In genomic region chr9:127788337-127789011, GRCh38 we compare ENCODE assay signal across 12 cellular contexts. TPM values are rescaled to one million over a fixed set of nuclear protein-coding genes. Genes with fewer than 3 reads are reported as not detected.
DNase-seq lines count a peak whose midpoint lies in the region; ATAC-seq, FAIRE-seq and TF ChIP-seq lines count a peak whose summit lies in the region.
"Had no signal": no experiment of that assay in that cellular context is flagged by ENCODE, and none has a peak within 500 bp of the region (broad histone marks: within the 10 kb centered on the region; RNA-seq: fewer than 3 reads in every experiment).

No MANE protein-coding gene starts in this region.

- H3K27ac Mint-ChIP-seq in effector memory CD8-positive, alpha-beta T cell: peak overlapping the region in 1 of 2 donors; percentile 93

- no peaks in the 10 kb centered on the region for H3K27me3 Mint-ChIP-seq in effector memory CD8-positive, alpha-beta T cell

- ATAC-seq in body of pancreas: peak; percentile 40
- ATAC-seq in GM18517 (IDR thresholded peaks at IDR 0.05; ENCODE audit: unreplicated experiment): no peak
- no peak for ATAC-seq in effector memory CD8-positive, alpha-beta T cell (replicated peaks)

- peaks cover 84% of the 10 kb centered on the region for H3K36me3 Mint-ChIP-seq in effector memory CD8-positive, alpha-beta T cell (ENCODE audit: insufficient read depth)

- TF ChIP-seq CTCF in body of pancreas (IDR thresholded peaks at IDR 0.05) (no peak), kidney (IDR thresholded peaks at IDR 0.05; ENCODE audit: borderline replicate concordance, extremely low read depth, insufficient read depth) (no peak)

- no peaks in the 10 kb centered on the region for H3K9me3 ChIP-seq in body of pancreas
- H3K9me3 ChIP-seq in kidney (ENCODE audit: control insufficient read depth in 1 of 2, low read length in 2 of 2): no peaks in the 10 kb centered on the region
- H3K9me3 ChIP-seq: BE2C had no signal

- peaks cover 31 to 33% of the 10 kb centered on the region in 2 donors for H3K4me1 Mint-ChIP-seq in effector memory CD8-positive, alpha-beta T cell (ENCODE audit: low read depth in 2 of 2)

- no peak for FAIRE-seq in kidney (lab: Jason Lieb, UNC)

- 43 to 57% methylated on average over 16 to 25 of the region's 26 CpGs for WGBS in body of pancreas, 2 donors

- intact Hi-C loops in body of pancreas (cut with DNase I) (no loop called here), kidney (cut with DNase I) (no loop called here)

- peak; percentile 44 for DNase-seq in H7
- peak; percentile 78 to 86 for DNase-seq in activated CD4-positive, alpha-beta T cell treated with anti-CD3 and anti-CD28 coated beads, Interleukin-2, amount 50 U/mL, for 48 hours
- DNase-seq in body of pancreas: peak; percentile 83 to 94 (median 88)
- peak; percentile 76 to 81 for DNase-seq in stimulated activated CD4-positive, alpha-beta T cell treated with anti-CD3 and anti-CD28 coated beads, Interleukin-2, amount 100 ng/mL, for 24 hours
- no peak for DNase-seq in kidney
- no peak for DNase-seq in effector memory CD8-positive, alpha-beta T cell
- DNase-seq in cerebellar cortex (ENCODE audit: low spot score): no peak
- DNase-seq: activated gamma-delta T cell, BE2C, PC-9, retina had no signal

- H3K36me3 ChIP-seq in H7 (replicated peaks; ENCODE audit: control insufficient read depth, insufficient read depth, low read length): peaks cover 45% of the 10 kb centered on the region
- peaks cover 15 to 22% of the 10 kb centered on the region in 2 donors for H3K36me3 ChIP-seq in body of pancreas (replicated peaks in 1 of 2; ENCODE audit: insufficient read depth in 1 of 2, low read depth in 2 of 2)
- H3K36me3 ChIP-seq in kidney (ENCODE audit: control insufficient read depth in 1 of 2, insufficient read depth in 2 of 2, low read length in 2 of 2): peaks cover 31 to 40% of the 10 kb centered on the region in 2 donors

- H3K9me3 Mint-ChIP-seq in effector memory CD8-positive, alpha-beta T cell: no peaks in the 10 kb centered on the region

- H3K4me3 ChIP-seq in H7 (ENCODE audit: insufficient read depth, low read depth, low read length): no peak overlapping the region
- H3K4me3 ChIP-seq in body of pancreas: no peak overlapping the region
- no peak overlapping the region for H3K4me3 ChIP-seq in kidney (ENCODE audit: low read length in 2 of 2)
- H3K4me3 ChIP-seq: PC-9 had no signal

- no peak overlapping the region for H3K9ac ChIP-seq in kidney (ENCODE audit: low read length in 2 of 2)

- peak in 2 of 3 donors; percentile 17 to 36 for TF ChIP-seq POLR2A in body of pancreas (IDR thresholded peaks at IDR 0.05)

- H3K27ac ChIP-seq in body of pancreas (peak overlapping the region; percentile 73 to 97 (median 95)), kidney (ENCODE audit: low read depth in 2 of 2, low read length in 2 of 2) (no peak overlapping the region)
- H3K27ac ChIP-seq: PC-9 had no signal

- peaks cover 69% of the 10 kb centered on the region for H3K4me1 ChIP-seq in body of pancreas
- H3K4me1 ChIP-seq in kidney (ENCODE audit: control insufficient read depth in 1 of 2, insufficient read depth in 1 of 2, low read depth in 1 of 2, low read length in 2 of 2): peaks cover 4 to 10% of the 10 kb centered on the region in 2 donors

- H3K27me3 ChIP-seq in H7 (ENCODE audit: control insufficient read depth, insufficient read depth, low read length) (no peaks in the 10 kb centered on the region), body of pancreas (no peaks in the 10 kb centered on the region)
- H3K27me3 ChIP-seq: BE2C had no signal

- no peak overlapping the region for H3K4me3 Mint-ChIP-seq in effector memory CD8-positive, alpha-beta T cell

RNA-seq across cellular contexts. Expression of gene CDK9, which starts 2.6 kb away (rescaled TPM):
- 51.5 and 56.6 TPM in 2 replicates for total RNA-seq in H7 (2014; rRNA removed; shearing (Covaris generic))
- total RNA-seq in body of pancreas (10 to 100 TPM; 51.4 to 58.7 TPM), kidney (93.5 TPM)
- polyA plus RNA-seq in kidney (ENCODE audit: insufficient read depth, low read depth, low replicate concordance): 45.2 TPM

RNA-seq across cellular contexts. Expression of gene SH2D3C, which starts 10.0 kb away (rescaled TPM):
- total RNA-seq in H7 (2014; rRNA removed; shearing (Covaris generic)): 0.26 and 0.42 TPM in 2 replicates
- total RNA-seq in body of pancreas: 1 to 10 TPM; 3.3 to 4.2 TPM
- 27.7 TPM for total RNA-seq in kidney
- 13.7 TPM for polyA plus RNA-seq in kidney (ENCODE audit: insufficient read depth, low read depth, low replicate concordance)

RNA-seq across cellular contexts. Expression of gene FPGS, which starts 14.2 kb away (rescaled TPM):
- total RNA-seq in H7 (2014; rRNA removed; shearing (Covaris generic)): 84.9 and 92.2 TPM in 2 replicates
- total RNA-seq in body of pancreas (10 to 100 TPM; 58.4 to 80.4 TPM), kidney (77.2 TPM)
- 44.0 TPM for polyA plus RNA-seq in kidney (ENCODE audit: insufficient read depth, low read depth, low replicate concordance)

RNA-seq across cellular contexts. Expression of gene TOR2A, which starts 53.4 kb away (rescaled TPM):
- total RNA-seq in H7 (2014; rRNA removed; shearing (Covaris generic)): 13.7 and 19.3 TPM in 2 replicates
- total RNA-seq in body of pancreas: 10 to 100 TPM in 1 of 2 donors, 1 to 10 TPM in 1; 8.3 to 14.2 TPM
- 12.7 TPM for total RNA-seq in kidney
- polyA plus RNA-seq in kidney (ENCODE audit: insufficient read depth, low read depth, low replicate concordance): 14.5 TPM

Comparison
In these comparisons a context has a peak if more than half of its experiments do, and no peak if none do; other contexts are left out.
1. DNase-seq: peak in H7 (single experiment), activated CD4-positive, alpha-beta T cell treated with anti-CD3 and anti-CD28 coated beads, Interleukin-2, amount 50 U/mL, for 48 hours (2 of 2), body of pancreas (4 of 4) and stimulated activated CD4-positive, alpha-beta T cell treated with anti-CD3 and anti-CD28 coated beads, Interleukin-2, amount 100 ng/mL, for 24 hours (2 of 2); none in kidney (single experiment), effector memory CD8-positive, alpha-beta T cell (0 of 3) and cerebellar cortex (single experiment).
2. H3K27ac ChIP-seq: peak in body of pancreas (4 of 4); none in kidney (0 of 2).